In genomic region chr6:44245912-44246662, GRCh38 we compare ENCODE assay signal across 1 cellular context.
TF ChIP-seq lines count a peak whose summit lies in the region.

No MANE protein-coding gene starts in this region.

TF ChIP-seq in HEK293, 187 proteins besides CTCF, POLR2A, EP300 and RAD21 (continued from another document and continues in another):
- TF ChIP-seq ZSCAN30 (tag by site-specific recombination; IDR thresholded peaks at IDR 0.05) = peak; percentile 80; the same call in 1 of the 2 replicates
- TF ChIP-seq PATZ1 (tag by site-specific recombination; IDR thresholded peaks at IDR 0.05) = peak; percentile 94
- TF ChIP-seq ZBTB17 (tag by site-specific recombination; IDR thresholded peaks at IDR 0.05) = peak; percentile 13; the same call in 1 of the 2 replicates
- TF ChIP-seq PRDM4 (tag by site-specific recombination; IDR thresholded peaks at IDR 0.05) = peak; percentile 100
- TF ChIP-seq ZNF501 (tag by site-specific recombination; IDR thresholded peaks at IDR 0.05) = no peak; the same call in none of the 2 replicates
- peak; percentile 36; the same call in 1 of the 2 replicates for TF ChIP-seq ZNF24 (tag by site-specific recombination; IDR thresholded peaks at IDR 0.05)
- TF ChIP-seq ZNF19 (tag by site-specific recombination; IDR thresholded peaks at IDR 0.05; ENCODE audit: low read depth) = no peak
- no peak for TF ChIP-seq ZNF302 (tag by site-specific recombination; IDR thresholded peaks at IDR 0.05; ENCODE audit: low read depth)
- TF ChIP-seq ZBTB48 (tag by site-specific recombination; IDR thresholded peaks at IDR 0.05) = peak; percentile 64
- TF ChIP-seq ZNF274 (IDR thresholded peaks at IDR 0.05; ENCODE audit: low read length) = no peak
- no peak for TF ChIP-seq ZNF274 (tag by site-specific recombination; IDR thresholded peaks at IDR 0.05; ENCODE audit: borderline replicate concordance)
- no peak for TF ChIP-seq ZNF416 (tag by site-specific recombination; IDR thresholded peaks at IDR 0.05)
- no peak for TF ChIP-seq ZNF530 (tag by site-specific recombination; IDR thresholded peaks at IDR 0.05; ENCODE audit: low read depth)
- TF ChIP-seq SCRT2 (tag by site-specific recombination; IDR thresholded peaks at IDR 0.05) = no peak; the same call in 1 of the 2 replicates
- TF ChIP-seq ZNF214 (tag by site-specific recombination; IDR thresholded peaks at IDR 0.05; ENCODE audit: borderline replicate concordance) = no peak
- no peak for TF ChIP-seq ZFHX2 (tag by site-specific recombination; conservative IDR thresholded peaks at IDR 0.05)
- TF ChIP-seq ZNF558 (tag by site-specific recombination; IDR thresholded peaks at IDR 0.05) = no peak
- 0 out of 2 replicates have a peak, but pooled peaks have one; percentile 17 for TF ChIP-seq REST (tag by site-specific recombination; IDR thresholded peaks at IDR 0.05)
- TF ChIP-seq ZNF837 (tag by site-specific recombination; IDR thresholded peaks at IDR 0.05) = no peak
- 0 out of 2 replicates have a peak, but pooled peaks have one; percentile 26 for TF ChIP-seq ZNF561 (tag by site-specific recombination; IDR thresholded peaks at IDR 0.05; ENCODE audit: borderline replicate concordance)
- peak; percentile 74; the same call in 1 of the 2 replicates for TF ChIP-seq KLF8 (tag by site-specific recombination; IDR thresholded peaks at IDR 0.05)
- TF ChIP-seq, protein P1, sequence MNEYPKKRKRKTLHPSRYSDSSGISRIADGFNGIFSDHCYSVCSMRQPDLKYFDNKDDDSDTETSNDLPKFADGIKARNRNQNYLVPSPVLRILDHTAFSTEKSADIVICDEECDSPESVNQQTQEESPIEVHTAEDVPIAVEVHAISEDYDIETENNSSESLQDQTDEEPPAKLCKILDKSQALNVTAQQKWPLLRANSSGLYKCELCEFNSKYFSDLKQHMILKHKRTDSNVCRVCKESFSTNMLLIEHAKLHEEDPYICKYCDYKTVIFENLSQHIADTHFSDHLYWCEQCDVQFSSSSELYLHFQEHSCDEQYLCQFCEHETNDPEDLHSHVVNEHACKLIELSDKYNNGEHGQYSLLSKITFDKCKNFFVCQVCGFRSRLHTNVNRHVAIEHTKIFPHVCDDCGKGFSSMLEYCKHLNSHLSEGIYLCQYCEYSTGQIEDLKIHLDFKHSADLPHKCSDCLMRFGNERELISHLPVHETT (tag by site-specific recombination; IDR thresholded peaks at IDR 0.05) = peak; percentile 44
- TF ChIP-seq ZNF404 (tag by site-specific recombination; IDR thresholded peaks at IDR 0.05) = 0 out of 2 replicates have a peak, but pooled peaks have one; percentile 27
- no peak for TF ChIP-seq YY1 (tag by site-specific recombination; IDR thresholded peaks at IDR 0.05)
- TF ChIP-seq ZNF571 (tag by site-specific recombination; IDR thresholded peaks at IDR 0.05) = no peak
- TF ChIP-seq GLIS1 (tag by site-specific recombination; IDR thresholded peaks at IDR 0.05) = peak; percentile 64
- peak; percentile 79; the same call in 1 of the 2 replicates for TF ChIP-seq REPIN1 (tag by site-specific recombination; IDR thresholded peaks at IDR 0.05; ENCODE audit: low read depth)
- no peak for TF ChIP-seq OSR2 (tag by site-specific recombination; IDR thresholded peaks at IDR 0.05)
- TF ChIP-seq ZNF629 (tag by site-specific recombination; IDR thresholded peaks at IDR 0.05) = no peak
- no peak for TF ChIP-seq ZSCAN5A (tag by site-specific recombination; IDR thresholded peaks at IDR 0.05)
- peak; percentile 19; the same call in 1 of the 2 replicates for TF ChIP-seq ZNF146 (tag by site-specific recombination; IDR thresholded peaks at IDR 0.05)
- TF ChIP-seq, protein P2, sequence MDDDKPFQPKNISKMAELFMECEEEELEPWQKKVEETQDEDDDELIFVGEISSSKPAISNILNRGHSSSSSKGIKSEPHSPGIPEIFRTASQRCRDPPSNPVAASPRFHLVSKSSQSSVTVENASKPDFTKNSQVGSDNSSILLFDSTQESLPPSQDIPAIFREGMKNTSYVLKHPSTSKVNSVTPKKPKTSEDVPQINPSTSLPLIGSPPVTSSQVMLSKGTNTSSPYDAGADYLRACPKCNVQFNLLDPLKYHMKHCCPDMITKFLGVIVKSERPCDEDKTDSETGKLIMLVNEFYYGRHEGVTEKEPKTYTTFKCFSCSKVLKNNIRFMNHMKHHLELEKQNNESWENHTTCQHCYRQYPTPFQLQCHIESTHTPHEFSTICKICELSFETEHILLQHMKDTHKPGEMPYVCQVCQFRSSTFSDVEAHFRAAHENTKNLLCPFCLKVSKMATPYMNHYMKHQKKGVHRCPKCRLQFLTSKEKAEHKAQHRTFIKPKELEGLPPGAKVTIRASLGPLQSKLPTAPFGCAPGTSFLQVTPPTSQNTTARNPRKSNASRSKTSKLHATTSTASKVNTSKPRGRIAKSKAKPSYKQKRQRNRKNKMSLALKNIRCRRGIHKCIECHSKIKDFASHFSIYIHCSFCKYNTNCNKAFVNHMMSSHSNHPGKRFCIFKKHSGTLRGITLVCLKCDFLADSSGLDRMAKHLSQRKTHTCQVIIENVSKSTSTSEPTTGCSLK (tag by site-specific recombination; IDR thresholded peaks at IDR 0.05) = no peak
- TF ChIP-seq ZNF280D (tag by site-specific recombination; IDR thresholded peaks at IDR 0.05) = peak; percentile 54; the same call in 1 of the 2 replicates
- no peak for TF ChIP-seq SCRT1 (tag by site-specific recombination; IDR thresholded peaks at IDR 0.05; ENCODE audit: borderline replicate concordance)
- TF ChIP-seq ZNF654 (tag by site-specific recombination; IDR thresholded peaks at IDR 0.05; ENCODE audit: low read depth) = no peak
- no peak for TF ChIP-seq ZNF426 (tag by site-specific recombination; IDR thresholded peaks at IDR 0.05)
- no peak for TF ChIP-seq ZNF449 (tag by site-specific recombination; IDR thresholded peaks at IDR 0.05)
